Comparison of ENCODE assay signal across 25 cellular contexts in the genomic region with DNA sequence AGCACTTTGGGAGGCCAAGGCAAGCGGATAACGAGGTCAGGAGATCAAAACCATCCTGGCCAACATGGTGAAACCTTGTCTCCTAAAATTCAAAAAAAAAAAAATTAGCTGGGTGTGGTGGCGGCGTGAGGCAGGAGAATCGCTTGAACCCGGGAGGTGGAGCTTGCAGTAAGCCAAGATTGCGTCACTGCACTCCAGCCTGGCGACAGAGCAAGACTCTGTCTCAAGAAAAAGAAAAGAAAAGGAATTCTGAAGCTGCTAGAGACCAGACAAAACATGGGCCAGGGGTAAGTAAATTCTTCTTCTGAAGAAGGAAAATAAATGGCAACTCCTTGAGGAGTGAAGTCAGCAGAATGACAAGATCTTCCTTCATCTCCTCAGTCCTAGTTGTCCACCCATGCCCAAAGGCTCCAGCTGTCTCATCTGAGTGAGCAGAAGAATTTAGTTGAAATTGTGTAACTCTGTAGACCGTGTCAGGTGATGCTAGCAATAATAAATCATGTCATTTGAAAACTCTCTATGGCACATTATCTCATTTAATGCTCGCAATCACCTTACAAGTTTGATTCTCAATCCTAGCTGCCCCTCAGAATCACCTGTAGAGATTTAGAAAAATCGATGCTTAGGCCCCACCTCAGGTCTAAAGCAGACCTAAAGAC. TPM values are rescaled to one million over a fixed set of nuclear protein-coding genes. Genes with fewer than 3 reads are reported as not detected.
DNase-seq lines count a peak whose midpoint lies in the region; ATAC-seq and TF ChIP-seq lines count a peak whose summit lies in the region.
"Had no signal": no experiment of that assay in that cellular context is flagged by ENCODE, and none has a peak within 500 bp of the region (broad histone marks: within the 10 kb centered on the region; RNA-seq: fewer than 3 reads in every experiment).

No MANE protein-coding gene starts in this region.

- H3K4me3 Mint-ChIP-seq in MCF 10A (ENCODE audit: unreplicated experiment): no peak overlapping the region
- H3K4me3 Mint-ChIP-seq: CD4-positive, alpha-beta T cell had no signal

- no TSS peak for BruUV-seq in MCF 10A (replicated peaks; lab: Mats Ljungman, UMichigan)
- no TSS peak for BruUV-seq in mammary epithelial cell (replicated peaks; lab: Mats Ljungman, UMichigan)

- H3K79me2 ChIP-seq in mammary epithelial cell (ENCODE audit: insufficient read depth, low read length) (no peaks in the 10 kb centered on the region), trophoblast cell (ENCODE audit: control insufficient read depth, insufficient read depth, low read length, poor library complexity) (peaks cover 1% of the 10 kb centered on the region)

- POLR2A ChIA-PET in MCF 10A (lab: Yijun Ruan, JAX): interaction anchor here (1.3 to 3.3 kb wide), 2 partner anchors 10 to 13 kb away, joined by 3 to 11 read pairs; partner anchors contain the start of gene PDZK1

- H4K8ac ChIP-seq in trophoblast cell (ENCODE audit: low read depth, low read length): no peak overlapping the region

- no peaks in the 10 kb centered on the region for H3K27me3 ChIP-seq in mammary epithelial cell (ENCODE audit: insufficient read depth, low read length)
- H3K27me3 ChIP-seq in trophoblast cell (ENCODE audit: insufficient read depth, low read length): no peaks in the 10 kb centered on the region
- H3K27me3 ChIP-seq: SJCRH30 had no signal

- ATAC-seq in GM19395 (IDR thresholded peaks at IDR 0.05; ENCODE audit: unreplicated experiment): no peak
- ATAC-seq in HG03139 (IDR thresholded peaks at IDR 0.05; ENCODE audit: unreplicated experiment): no peak

- peak overlapping the region; percentile 89 for H4K91ac ChIP-seq in trophoblast cell (ENCODE audit: low read depth, low read length)

- H3K23ac ChIP-seq in trophoblast cell (ENCODE audit: low read length): no peak overlapping the region

- in situ Hi-C loops in mammary epithelial cell (cut with MboI; ENCODE audit: low sequenced_read_pairs in 2 of 2): no loop called here

- intact Hi-C loops in MCF 10A (cut with micrococcal nuclease): no loop called here
- intact Hi-C loops in mammary epithelial cell (cut with micrococcal nuclease): no loop called here

- no peak overlapping the region for H3K4ac ChIP-seq in trophoblast cell (ENCODE audit: low read depth, low read length)

- H3K27ac Mint-ChIP-seq in MCF 10A (ENCODE audit: low read depth, unreplicated experiment): no peak overlapping the region
- H3K27ac Mint-ChIP-seq: CD4-positive, alpha-beta T cell had no signal

- H3K36me3 Mint-ChIP-seq in MCF 10A (ENCODE audit: insufficient read depth, unreplicated experiment): no peaks in the 10 kb centered on the region

- CTCF ChIA-PET in MCF 10A (lab: Yijun Ruan, JAX) (interaction anchor here (0.6 to 1.1 kb wide), 2 partner anchors 12 to 28 kb away, joined by 3 to 6 read pairs; no protein-coding TSS in a partner anchor), mammary epithelial cell (lab: Charles Lee; ENCODE audit: low non-redundant PET) (no interaction called here)

- H4K20me1 ChIP-seq in mammary epithelial cell (ENCODE audit: insufficient read depth, low read length): no peaks in the 10 kb centered on the region

- H3K4me1 Mint-ChIP-seq in MCF 10A (ENCODE audit: insufficient read depth, unreplicated experiment): peaks cover 21% of the 10 kb centered on the region

- no peak overlapping the region for H3K18ac ChIP-seq in trophoblast cell (ENCODE audit: low read length)

- H3K36me3 ChIP-seq in mammary epithelial cell (ENCODE audit: insufficient read depth, low read length) (no peaks in the 10 kb centered on the region), trophoblast cell (ENCODE audit: control insufficient read depth in 1 of 2, insufficient read depth in 2 of 2, low read length in 2 of 2) (peaks cover 4 to 10% of the 10 kb centered on the region in 2 experiments)
- H3K36me3 ChIP-seq: SJCRH30 had no signal

- no peak overlapping the region for H3K9ac ChIP-seq in mammary epithelial cell (ENCODE audit: insufficient read depth, low read length)
- H3K9ac ChIP-seq in trophoblast cell (ENCODE audit: low read length): no peak overlapping the region
- H3K9ac ChIP-seq: GM23248 had no signal

- H3K79me1 ChIP-seq in trophoblast cell (ENCODE audit: low read length): peaks cover 26% of the 10 kb centered on the region

- H2BK5ac ChIP-seq in trophoblast cell (ENCODE audit: low read depth, low read length, poor library complexity): no peak overlapping the region

- dilution Hi-C loops in mammary epithelial cell (cut with HindIII; ENCODE audit: low sequenced_read_pairs): no loop called here

- H2AK5ac ChIP-seq in trophoblast cell (ENCODE audit: low read length): no peak overlapping the region

- no peak overlapping the region for H4K12ac ChIP-seq in trophoblast cell (ENCODE audit: low read depth, low read length)

- H3K27ac ChIP-seq in mammary epithelial cell (ENCODE audit: insufficient read depth, low read depth, low read length) (no peak overlapping the region), trophoblast cell (ENCODE audit: low read depth, low read length) (peak overlapping the region; percentile 60)
- H3K27ac ChIP-seq: GM23248, HL-60, SJCRH30 had no signal

- H2BK120ac ChIP-seq in trophoblast cell (ENCODE audit: insufficient read depth, low read length, poor library complexity): no peak overlapping the region

- DNase-seq in MCF 10A (ENCODE audit: unreplicated experiment) (peak; percentile 25), mammary epithelial cell (no peak), MV-4-11 (lab: John Stamatoyannopoulos, UW) (peak; percentile 43), epithelial cell of proximal tubule (ENCODE audit: low read depth) (peak; percentile 86), trophoblast cell (peak in 1 of 2 donors; percentile 64), NCI-H226 (no peak)
- DNase-seq: Calu3; CD4-positive, alpha-beta T cell; GF-D8; GM23248; HCEC 1CT; IMR-90; Kasumi-1; NCI-H1417; NCI-H187; NCI-H2107; NCI-H510A treated with DMSO at 0.1 percent for 48 hours; NCI-H774; RPMI8226; SJCRH30 had no signal

- H3K9me3 Mint-ChIP-seq in MCF 10A (ENCODE audit: unreplicated experiment): no peaks in the 10 kb centered on the region
- H3K9me3 Mint-ChIP-seq: CD4-positive, alpha-beta T cell had no signal

- H3K9me3 ChIP-seq in mammary epithelial cell (replicated peaks; ENCODE audit: insufficient read depth, low read length): no peaks in the 10 kb centered on the region
- H3K9me3 ChIP-seq in trophoblast cell (ENCODE audit: insufficient read depth, low read depth, low read length): peaks cover 2% of the 10 kb centered on the region
- H3K9me3 ChIP-seq: SJCRH30 had no signal

- H2AFZ ChIP-seq in mammary epithelial cell (ENCODE audit: low read depth, low read length) (no peak overlapping the region), trophoblast cell (ENCODE audit: insufficient read depth, low read length, poor library complexity) (no peak overlapping the region)
- H2AFZ ChIP-seq: GM23248 had no signal

- H3K4me2 ChIP-seq in mammary epithelial cell (ENCODE audit: insufficient read depth, low read depth, low read length) (no peak overlapping the region), trophoblast cell (ENCODE audit: low read length) (no peak overlapping the region)

- peak overlapping the region; percentile 20 for H2BK12ac ChIP-seq in trophoblast cell (ENCODE audit: low read length)

- H3K4me3 ChIP-seq in mammary epithelial cell (replicated peaks in 1 of 3; ENCODE audit: insufficient read depth in 1 of 3, low read depth in 2 of 3, low read length in 3 of 3) (no peak overlapping the region), epithelial cell of proximal tubule (ENCODE audit: low read depth, low read length) (no peak overlapping the region), trophoblast cell (ENCODE audit: low read depth, low read length) (no peak overlapping the region)
- H3K4me3 ChIP-seq: GM23248, SJCRH30 had no signal

- peaks cover 26% of the 10 kb centered on the region for H3K4me1 ChIP-seq in mammary epithelial cell (ENCODE audit: insufficient read depth, low read length)
- peaks cover 3 to 17% of the 10 kb centered on the region in 2 experiments for H3K4me1 ChIP-seq in trophoblast cell (ENCODE audit: control insufficient read depth in 1 of 2, insufficient read depth in 2 of 2, low read length in 2 of 2)

- 78% methylated on average over 6 of the region's 11 CpGs for WGBS in mammary epithelial cell (ENCODE audit: low coverage, missing lambda C conversion rate)
- no CpG with 5 or more reads among the region's 11 CpGs for WGBS in trophoblast cell (ENCODE audit: extremely low coverage, insufficient coverage, insufficient read length)

- no peak overlapping the region for H3K14ac ChIP-seq in trophoblast cell (ENCODE audit: low read length)

- no peaks in the 10 kb centered on the region for H3K27me3 Mint-ChIP-seq in MCF 10A (ENCODE audit: insufficient read depth, unreplicated experiment)
- H3K27me3 Mint-ChIP-seq: CD4-positive, alpha-beta T cell had no signal

- no peak for TF ChIP-seq CTCF in MCF 10A (IDR thresholded peaks at IDR 0.05; ENCODE audit: unreplicated experiment)
- TF ChIP-seq CTCF in mammary epithelial cell (conservative IDR thresholded peaks at IDR 0.05 in 1 of 2, IDR thresholded peaks at IDR 0.05 in 1 of 2; ENCODE audit: extremely low read depth in 1 of 2, insufficient read depth in 1 of 2, low read depth in 1 of 2, low read length in 2 of 2): no peak
- no peak for TF ChIP-seq CTCF in epithelial cell of proximal tubule (conservative IDR thresholded peaks at IDR 0.05; ENCODE audit: low read depth, low read length)

RNA-seq across cellular contexts. Expression of gene PDZK1, which starts 14.3 kb away (rescaled TPM):
- total RNA-seq in MCF 10A (2022): 0.20 and 0.61 TPM in 2 replicates
- total RNA-seq in mammary epithelial cell: 1 to 10 TPM in 1 of 2 donors, under 1 TPM in 1; 0.31 to 7.0 TPM
- polyA plus RNA-seq in mammary epithelial cell: 0.56 TPM
- not detected for polyA minus RNA-seq in mammary epithelial cell
- total RNA-seq in epithelial cell of proximal tubule: 2.9 and 5.0 TPM in 2 replicates
- 34.7 and 36.3 TPM in 2 replicates for polyA plus RNA-seq in trophoblast cell (2013)
- total RNA-seq: CD4-positive, alpha-beta T cell; HT1080 had no signal

RNA-seq across cellular contexts. Expression of gene CD160, which starts 26.4 kb away (rescaled TPM):
- total RNA-seq in MCF 10A (2022) (not detected in 2 replicates), mammary epithelial cell (not detected), epithelial cell of proximal tubule (not detected in 2 replicates)
- polyA plus RNA-seq in mammary epithelial cell: not detected
- polyA minus RNA-seq in mammary epithelial cell: not detected
- polyA plus RNA-seq in trophoblast cell (2013): 0.28 and 0.30 TPM in 2 replicates
- total RNA-seq: Calu3; CD4-positive, alpha-beta T cell; GM23248; HT1080; IMR-90; SJCRH30 had no signal
- polyA plus RNA-seq: BJ, IMR-90 had no signal

Comparison
In these comparisons a context has a peak if more than half of its experiments do, and no peak if none do; other contexts are left out.
1. DNase-seq: peak in MCF 10A (single experiment), MV-4-11 (single experiment) and epithelial cell of proximal tubule (single experiment); none in mammary epithelial cell (single experiment) and NCI-H226 (single experiment).